Comparison of ENCODE assay signal across 8 cellular contexts in genomic region chr19:1133471-1133929, GRCh38. TPM values are rescaled to one million over a fixed set of nuclear protein-coding genes. Genes with fewer than 3 reads are reported as not detected.
DNase-seq lines count a peak whose midpoint lies in the region; ATAC-seq and TF ChIP-seq lines count a peak whose summit lies in the region.

No MANE protein-coding gene starts in this region.

- peaks cover 2% of the 10 kb centered on the region for H3K36me3 Mint-ChIP-seq in T-cell
- H3K36me3 Mint-ChIP-seq in activated naive CD8-positive, alpha-beta T cell treated with anti-CD3 and anti-CD28 coated beads for 36 hours: peaks cover 4% of the 10 kb centered on the region
- H3K36me3 Mint-ChIP-seq in naive thymus-derived CD4-positive, alpha-beta T cell: peaks cover 0 to 3% (median 0%) of the 10 kb centered on the region in 5 donors

- peaks cover 23 to 42% of the 10 kb centered on the region in 2 donors for H3K4me1 ChIP-seq in naive thymus-derived CD4-positive, alpha-beta T cell (ENCODE audit: control insufficient read depth in 2 of 2, insufficient read depth in 2 of 2, low read length in 2 of 2)
- peaks cover 19 to 57% of the 10 kb centered on the region in 2 donors for H3K4me1 ChIP-seq in thyroid gland

- intact Hi-C loops in naive thymus-derived CD4-positive, alpha-beta T cell (cut with micrococcal nuclease): loop anchor here (2.0 to 5.0 kb wide), 5 partner anchors 31 to 519 kb away; partner anchors contain the start of genes GPX4 (in 1 of the 2), POLR2E (in 1 of the 2), SBNO2 (in 1 of the 2) and TCF3 (in 1 of the 2)
- intact Hi-C loops in thyroid gland (cut with DNase I): no loop called here

- H3K4me3 ChIP-seq in naive thymus-derived CD4-positive, alpha-beta T cell (ENCODE audit: low read length): peak overlapping the region; percentile 81
- no peak overlapping the region for H3K4me3 ChIP-seq in thyroid gland (replicated peaks in 1 of 3)

- H3K27ac ChIP-seq in naive thymus-derived CD4-positive, alpha-beta T cell (ENCODE audit: low read depth, low read length): peak overlapping the region; percentile 98
- H3K27ac ChIP-seq in thyroid gland: peak overlapping the region in 2 of 3 donors; percentile 79 to 82

- H3K4me3 Mint-ChIP-seq in T-cell: peak overlapping the region; percentile 39 to 79 (median 78)
- peak overlapping the region; percentile 7 for H3K4me3 Mint-ChIP-seq in activated naive CD8-positive, alpha-beta T cell treated with anti-CD3 and anti-CD28 coated beads for 36 hours
- peak overlapping the region; percentile 37 to 83 (median 60) for H3K4me3 Mint-ChIP-seq in naive thymus-derived CD4-positive, alpha-beta T cell

- no peak for TF ChIP-seq POLR2A in thyroid gland (IDR thresholded peaks at IDR 0.05)

- peak overlapping the region; percentile 80 to 84 for H3K27ac Mint-ChIP-seq in T-cell
- H3K27ac Mint-ChIP-seq in activated naive CD8-positive, alpha-beta T cell treated with anti-CD3 and anti-CD28 coated beads for 36 hours: peak overlapping the region; percentile 90
- peak overlapping the region; percentile 67 to 95 (median 91) for H3K27ac Mint-ChIP-seq in naive thymus-derived CD4-positive, alpha-beta T cell

- H3K9me3 Mint-ChIP-seq in T-cell: no peaks in the 10 kb centered on the region
- H3K9me3 Mint-ChIP-seq in activated naive CD8-positive, alpha-beta T cell treated with anti-CD3 and anti-CD28 coated beads for 36 hours: no peaks in the 10 kb centered on the region
- no peaks in the 10 kb centered on the region for H3K9me3 Mint-ChIP-seq in naive thymus-derived CD4-positive, alpha-beta T cell

- POLR2A ChIA-PET in T-cell (lab: Charles Lee): interaction anchor here (0.5 to 1.1 kb wide), 3 partner anchors 20 to 135 kb away, joined by 3 to 5 read pairs (median 3); no protein-coding TSS in a partner anchor
- POLR2A ChIA-PET in naive thymus-derived CD4-positive, alpha-beta T cell (lab: Charles Lee): interaction anchor here (0.6 to 1.5 kb wide), 4 partner anchors 38 to 249 kb away, joined by 3 to 4 read pairs (median 3); no protein-coding TSS in a partner anchor

- ATAC-seq in HG02571 (IDR thresholded peaks at IDR 0.05; ENCODE audit: unreplicated experiment) (peak; percentile 66), T-cell (replicated peaks in 1 of 4) (peak; percentile 24 to 60 (median 46)), GM18498 (IDR thresholded peaks at IDR 0.05; ENCODE audit: unreplicated experiment) (no peak)
- peak; percentile 67 for ATAC-seq in naive thymus-derived CD4-positive, alpha-beta T cell

- H3K4me1 Mint-ChIP-seq in T-cell: peaks cover 26 to 44% (median 34%) of the 10 kb centered on the region in 3 donors
- H3K4me1 Mint-ChIP-seq in activated naive CD8-positive, alpha-beta T cell treated with anti-CD3 and anti-CD28 coated beads for 36 hours: peaks cover 27% of the 10 kb centered on the region
- peaks cover 13 to 43% (median 27%) of the 10 kb centered on the region in 7 donors for H3K4me1 Mint-ChIP-seq in naive thymus-derived CD4-positive, alpha-beta T cell

- H3K36me3 ChIP-seq in naive thymus-derived CD4-positive, alpha-beta T cell (ENCODE audit: control insufficient read depth in 2 of 3, insufficient read depth in 3 of 3, low read length in 3 of 3): peaks cover 0 to 7% (median 0%) of the 10 kb centered on the region in 3 experiments
- H3K36me3 ChIP-seq in thyroid gland: no peaks in the 10 kb centered on the region

- 86 to 98% methylated on average over 10 to 11 of the region's 25 CpGs for WGBS in thyroid gland, 2 donors

- no peaks in the 10 kb centered on the region for H3K9me3 ChIP-seq in naive thymus-derived CD4-positive, alpha-beta T cell (ENCODE audit: control insufficient read depth in 2 of 3, low read length in 3 of 3)
- H3K9me3 ChIP-seq in thyroid gland: no peaks in the 10 kb centered on the region

- no peaks in the 10 kb centered on the region for H3K27me3 Mint-ChIP-seq in T-cell
- no peaks in the 10 kb centered on the region for H3K27me3 Mint-ChIP-seq in activated naive CD8-positive, alpha-beta T cell treated with anti-CD3 and anti-CD28 coated beads for 36 hours
- no peaks in the 10 kb centered on the region for H3K27me3 Mint-ChIP-seq in naive thymus-derived CD4-positive, alpha-beta T cell

- DNase-seq in COLO829 (ENCODE audit: low spot score) (peak; percentile 17), T-cell (peak; percentile 40 to 86 (median 76)), thyroid gland (peak in 1 of 2 donors; percentile 24), retina (no peak)
- peak; percentile 76 for DNase-seq in activated naive CD8-positive, alpha-beta T cell treated with anti-CD3 and anti-CD28 coated beads for 36 hours
- peak; percentile 47 to 75 (median 63) for DNase-seq in naive thymus-derived CD4-positive, alpha-beta T cell

- CTCF ChIA-PET in T-cell (lab: Charles Lee): interaction anchor here (0.6 to 0.8 kb wide), 4 partner anchors 21 to 111 kb away, joined by 3 to 11 read pairs (median 3); no protein-coding TSS in a partner anchor
- CTCF ChIA-PET in naive thymus-derived CD4-positive, alpha-beta T cell (lab: Charles Lee): interaction anchor here (0.7 to 0.8 kb wide), 2 partner anchors 20 to 99 kb away, joined by 3 to 5 read pairs; no protein-coding TSS in a partner anchor

- no peaks in the 10 kb centered on the region for H3K27me3 ChIP-seq in naive thymus-derived CD4-positive, alpha-beta T cell (ENCODE audit: control insufficient read depth in 2 of 2, insufficient read depth in 2 of 2, low read length in 2 of 2)
- no peaks in the 10 kb centered on the region for H3K27me3 ChIP-seq in thyroid gland

- no peak for TF ChIP-seq CTCF in thyroid gland (IDR thresholded peaks at IDR 0.05)

RNA-seq across cellular contexts. Expression of gene GPX4, which starts 29.7 kb away (rescaled TPM):
- total RNA-seq in T-cell: 100 to 1,000 TPM; 139 to 221 (median 196) TPM
- total RNA-seq in activated naive CD8-positive, alpha-beta T cell treated with anti-CD3 and anti-CD28 coated beads for 36 hours: 100 to 1,000 TPM; 225 to 231 TPM
- 100 to 1,000 TPM; 122 to 235 (median 194) TPM for total RNA-seq in naive thymus-derived CD4-positive, alpha-beta T cell
- polyA plus RNA-seq in naive thymus-derived CD4-positive, alpha-beta T cell: 100 to 1,000 TPM; 417 to 522 TPM
- 100 to 1,000 TPM; 350 to 485 (median 414) TPM for total RNA-seq in thyroid gland

RNA-seq across cellular contexts. Expression of gene POLR2E, which starts 38.3 kb away (rescaled TPM):
- 100 to 1,000 TPM in 3 of 5 donors, 10 to 100 TPM in 2; 75.7 to 119 (median 101) TPM for total RNA-seq in T-cell
- total RNA-seq in activated naive CD8-positive, alpha-beta T cell treated with anti-CD3 and anti-CD28 coated beads for 36 hours: 100 to 1,000 TPM; 290 to 291 TPM
- 100 to 1,000 TPM in 1 of 5 experiments, 10 to 100 TPM in 4; 75.3 to 157 (median 82.1) TPM for total RNA-seq in naive thymus-derived CD4-positive, alpha-beta T cell
- 100 to 1,000 TPM; 136 to 179 TPM for polyA plus RNA-seq in naive thymus-derived CD4-positive, alpha-beta T cell
- 100 to 1,000 TPM in 3 of 4 donors, 10 to 100 TPM in 1; 87.6 to 264 (median 163) TPM for total RNA-seq in thyroid gland

RNA-seq across cellular contexts. Expression of gene SBNO2, which starts 40.6 kb away (rescaled TPM):
- 100 to 1,000 TPM in 3 of 5 donors, 10 to 100 TPM in 2; 90.2 to 115 (median 106) TPM for total RNA-seq in T-cell
- 10 to 100 TPM; 50.5 to 51.6 TPM for total RNA-seq in activated naive CD8-positive, alpha-beta T cell treated with anti-CD3 and anti-CD28 coated beads for 36 hours
- total RNA-seq in naive thymus-derived CD4-positive, alpha-beta T cell: 100 to 1,000 TPM in 3 of 5 experiments, 10 to 100 TPM in 2; 88.6 to 137 (median 104) TPM
- 1 to 10 TPM; 1.7 to 2.6 TPM for polyA plus RNA-seq in naive thymus-derived CD4-positive, alpha-beta T cell
- 10 to 100 TPM; 22.8 to 69.0 (median 25.5) TPM for total RNA-seq in thyroid gland

Comparison
In these comparisons a context has a peak if more than half of its experiments do, and no peak if none do; other contexts are left out.
1. H3K4me3 Mint-ChIP-seq: peak in every context shown above with its lines; median percentile 78 in T-cell; 60 in naive thymus-derived CD4-positive, alpha-beta T cell; 7 in activated naive CD8-positive, alpha-beta T cell treated with anti-CD3 and anti-CD28 coated beads for 36 hours.